1 cellular context compared by ENCODE assay signal in genomic region chr1:212558665-212559480, GRCh38.
A peak's percentile ranks its signal among the peaks of the same experiment; 100 is the strongest.
TF ChIP-seq lines count a peak whose summit lies in the region.

No MANE protein-coding gene starts in this region.

TF ChIP-seq in K562, 482 proteins besides CTCF, POLR2A, EP300 and RAD21 (continued from another document and continues in another):
- TF ChIP-seq ZBTB2 (IDR thresholded peaks at IDR 0.05) = peak; percentile 91
- TF ChIP-seq PML (IDR thresholded peaks at IDR 0.05; ENCODE audit: low read length) = peak; percentile 37; the same call in 1 of the 2 replicates
- TF ChIP-seq CBX8 (IDR thresholded peaks at IDR 0.05; ENCODE audit: borderline replicate concordance, extremely low read depth, low read depth, low read length, poor library complexity, severe bottlenecking) = no peak
- peak; percentile 96 for TF ChIP-seq ADNP (tag; IDR thresholded peaks at IDR 0.05)
- TF ChIP-seq RB1 (IDR thresholded peaks at IDR 0.05; ENCODE audit: low read depth) = peak; percentile 92
- TF ChIP-seq HDGF (IDR thresholded peaks at IDR 0.05) = peak; percentile 100
- TF ChIP-seq ELK1 (CRISPR knock-in tag; IDR thresholded peaks at IDR 0.05) = no peak
- TF ChIP-seq SNAPC5 (CRISPR knock-in tag; IDR thresholded peaks at IDR 0.05) = no peak
- peak; percentile 100 for TF ChIP-seq BHLHE40 (IDR thresholded peaks at IDR 0.05; ENCODE audit: low read length)
- peak; percentile 93 for TF ChIP-seq SP1 (CRISPR knock-in tag; IDR thresholded peaks at IDR 0.05)
- TF ChIP-seq SIX5 (IDR thresholded peaks at IDR 0.05; ENCODE audit: borderline replicate concordance in 1 of 2, insufficient read depth in 1 of 2, low read depth in 1 of 2, low read length in 2 of 2) = no peak
- 0 out of 2 replicates have a peak, but pooled peaks have one; percentile 49 for TF ChIP-seq PREB (CRISPR knock-in tag; IDR thresholded peaks at IDR 0.05)
- TF ChIP-seq ID3 (CRISPR knock-in tag; IDR thresholded peaks at IDR 0.05) = 0 out of 2 replicates have a peak, but pooled peaks have one; percentile 31
- TF ChIP-seq ID3 (tag; IDR thresholded peaks at IDR 0.05) = no peak
- TF ChIP-seq ZNF395 (CRISPR knock-in tag; IDR thresholded peaks at IDR 0.05) = peak; percentile 87
- no peak for TF ChIP-seq HMBOX1 (IDR thresholded peaks at IDR 0.05)
- TF ChIP-seq MTA1 (IDR thresholded peaks at IDR 0.05; ENCODE audit: borderline replicate concordance) = peak; percentile 68
- no peak for TF ChIP-seq CLOCK (CRISPR knock-in tag; IDR thresholded peaks at IDR 0.05; ENCODE audit: borderline replicate concordance)
- peak; percentile 71; the same call in 1 of the 2 replicates for TF ChIP-seq NFATC3 (IDR thresholded peaks at IDR 0.05)
- TF ChIP-seq HCFC1 (IDR thresholded peaks at IDR 0.05; ENCODE audit: low read depth, low read length) = peak; percentile 21; the same call in 1 of the 2 replicates
- TF ChIP-seq RBM17 (IDR thresholded peaks at IDR 0.05; ENCODE audit: borderline replicate concordance, low read depth, low read length) = no peak
- TF ChIP-seq TGIF2 (CRISPR knock-in tag; IDR thresholded peaks at IDR 0.05) = peak; percentile 77; the same call in 1 of the 2 replicates
- no peak for TF ChIP-seq ZKSCAN3 (CRISPR knock-in tag; IDR thresholded peaks at IDR 0.05)
- no peak for TF ChIP-seq RFX1 (IDR thresholded peaks at IDR 0.05)
- no peak for TF ChIP-seq TCF15 (CRISPR knock-in tag; IDR thresholded peaks at IDR 0.05)
- TF ChIP-seq SMARCA5 (IDR thresholded peaks at IDR 0.05) = peak; percentile 98
- peak; percentile 74 for TF ChIP-seq ZBTB7A (IDR thresholded peaks at IDR 0.05; ENCODE audit: borderline replicate concordance, control insufficient read depth, low read depth, low read length)
- TF ChIP-seq ZNF609 (CRISPR knock-in tag; IDR thresholded peaks at IDR 0.05; ENCODE audit: borderline replicate concordance) = peak; percentile 69; the same call in 1 of the 2 replicates
- no peak for TF ChIP-seq TCFL5 (CRISPR knock-in tag; conservative IDR thresholded peaks at IDR 0.05)
- TF ChIP-seq TBL1XR1 (IDR thresholded peaks at IDR 0.05; ENCODE audit: low read length in 2 of 2) = no peak; a peak in 2 of 4 replicates
- peak; percentile 65; the same call in 1 of the 2 replicates for TF ChIP-seq ZNF3 (CRISPR knock-in tag; IDR thresholded peaks at IDR 0.05)
- peak; percentile 43 for TF ChIP-seq CBFA2T3 (IDR thresholded peaks at IDR 0.05)
- TF ChIP-seq ZNF592 (IDR thresholded peaks at IDR 0.05) = peak; percentile 70
- no peak for TF ChIP-seq MCM5 (IDR thresholded peaks at IDR 0.05; ENCODE audit: low read depth)
- peak; percentile 94 for TF ChIP-seq VEZF1 (CRISPR knock-in tag; IDR thresholded peaks at IDR 0.05)
- peak; percentile 67; the same call in 1 of the 2 replicates for TF ChIP-seq POLR2AphosphoS5 (IDR thresholded peaks at IDR 0.05; ENCODE audit: control insufficient read depth, insufficient read depth, low read depth, low read length)
